13 cellular contexts compared by ENCODE assay signal in genomic region chr2:37829616-37830385, GRCh38.
DNase-seq lines count a peak whose midpoint lies in the region; TF ChIP-seq lines count a peak whose summit lies in the region.
"Had no signal": no experiment of that assay in that cellular context is flagged by ENCODE, and none has a peak within 500 bp of the region (broad histone marks: within the 10 kb centered on the region; RNA-seq: fewer than 3 reads in every experiment).

No MANE protein-coding gene starts in this region.

- peaks cover 75% of the 10 kb centered on the region for H3K4me1 ChIP-seq in Loucy (ENCODE audit: insufficient read depth, low read length, poor library complexity, severe bottlenecking)

- no peaks in the 10 kb centered on the region for H3K9me2 ChIP-seq in Loucy (replicated peaks; ENCODE audit: low read depth, low read length)

- peak overlapping the region; percentile 59 for H3K4me2 ChIP-seq in Loucy (ENCODE audit: low read depth, low read length, poor library complexity, severe bottlenecking)

- 0 out of 2 replicates have a peak overlapping the region, but pooled peaks have one; percentile 7 for H2AFZ ChIP-seq in Loucy (ENCODE audit: low read length)

- no peaks in the 10 kb centered on the region for H3K9me3 Mint-ChIP-seq in glutamatergic neuron (ENCODE audit: unreplicated experiment)
- H3K9me3 Mint-ChIP-seq: activated B cell treated with CpG ODN at 0.5 μM for 24 hours; activated naive CD4-positive, alpha-beta T cell treated with anti-CD3 and anti-CD28 coated beads, Interleukin-2, amount 50 U/mL, for 24 hours had no signal

- no peaks in the 10 kb centered on the region for H3K27me3 ChIP-seq in Loucy (ENCODE audit: insufficient read depth, low read length, poor library complexity, severe bottlenecking)

- H3K27ac Mint-ChIP-seq in glutamatergic neuron (ENCODE audit: unreplicated experiment): no peak overlapping the region
- H3K27ac Mint-ChIP-seq: activated B cell treated with CpG ODN at 0.5 μM for 24 hours; activated naive CD4-positive, alpha-beta T cell treated with anti-CD3 and anti-CD28 coated beads, Interleukin-2, amount 50 U/mL, for 24 hours had no signal

- no peaks in the 10 kb centered on the region for H3K79me2 ChIP-seq in Loucy (ENCODE audit: insufficient read depth, low read length)

- H3K9ac ChIP-seq in Loucy (ENCODE audit: low read depth, low read length, poor library complexity, severe bottlenecking): peak overlapping the region; percentile 62

- H3K36me3 ChIP-seq in Loucy (ENCODE audit: insufficient read depth, low read length): no peaks in the 10 kb centered on the region
- H3K36me3 ChIP-seq: thoracic aorta had no signal

- H3K36me3 Mint-ChIP-seq in glutamatergic neuron (ENCODE audit: unreplicated experiment): no peaks in the 10 kb centered on the region
- H3K36me3 Mint-ChIP-seq: activated naive CD4-positive, alpha-beta T cell treated with anti-CD3 and anti-CD28 coated beads, Interleukin-2, amount 50 U/mL, for 24 hours; CD4-positive, alpha-beta memory T cell had no signal

- peaks cover 2% of the 10 kb centered on the region for H3K27me3 Mint-ChIP-seq in glutamatergic neuron (ENCODE audit: unreplicated experiment)
- H3K27me3 Mint-ChIP-seq: activated B cell treated with CpG ODN at 0.5 μM for 24 hours; activated naive CD4-positive, alpha-beta T cell treated with anti-CD3 and anti-CD28 coated beads, Interleukin-2, amount 50 U/mL, for 24 hours; CD4-positive, alpha-beta memory T cell had no signal

- TF ChIP-seq CTCF in Loucy (conservative IDR thresholded peaks at IDR 0.05; ENCODE audit: low read length) (no peak), glutamatergic neuron (IDR thresholded peaks at IDR 0.05; ENCODE audit: partially characterized antibody, unreplicated experiment) (no peak)

- H3K4me3 ChIP-seq in Loucy (ENCODE audit: low read length, poor library complexity, severe bottlenecking): peak overlapping the region; percentile 52
- H3K4me3 ChIP-seq: thoracic aorta had no signal

- H3F3A ChIP-seq in Loucy (ENCODE audit: low read depth): no peaks in the 10 kb centered on the region

- no peak overlapping the region for H3K4me3 Mint-ChIP-seq in glutamatergic neuron (ENCODE audit: unreplicated experiment)
- H3K4me3 Mint-ChIP-seq: activated B cell treated with CpG ODN at 0.5 μM for 24 hours; activated naive CD4-positive, alpha-beta T cell treated with anti-CD3 and anti-CD28 coated beads, Interleukin-2, amount 50 U/mL, for 24 hours; CD4-positive, alpha-beta memory T cell had no signal

- H3K9me3 ChIP-seq in Loucy (ENCODE audit: insufficient read depth, low read depth, low read length): no peaks in the 10 kb centered on the region
- H3K9me3 ChIP-seq: thoracic aorta had no signal

- DNase-seq in EL (peak; percentile 26), dermis blood vessel endothelial cell (peak; percentile 15), renal cortical epithelial cell (ENCODE audit: low read depth) (peak; percentile 6), amygdala (lab: John Stamatoyannopoulos, UW) (no peak), glutamatergic neuron (no peak), NCI-H526 (lab: John Stamatoyannopoulos, UW) (no peak)
- DNase-seq: activated B cell treated with CpG ODN at 0.5 μM for 24 hours; CD4-positive, alpha-beta memory T cell; central memory CD4-positive, alpha-beta T cell; OCI-M1 had no signal

- H3K4me1 Mint-ChIP-seq in glutamatergic neuron (ENCODE audit: low read depth, unreplicated experiment): peaks cover 18% of the 10 kb centered on the region

- no peaks in the 10 kb centered on the region for H4K20me1 ChIP-seq in Loucy (ENCODE audit: insufficient read depth, low read length, poor library complexity, severe bottlenecking)

Comparison
In these comparisons a context has a peak if more than half of its experiments do, and no peak if none do; other contexts are left out.
1. DNase-seq: peak in EL (single experiment), dermis blood vessel endothelial cell (single experiment) and renal cortical epithelial cell (single experiment); none in amygdala (0 of 56), glutamatergic neuron (single experiment) and NCI-H526 (0 of 2).